In genomic region chr1:205675247-205675646, GRCh38 we compare ENCODE assay signal across 2 cellular contexts.
TF ChIP-seq lines count a peak whose summit lies in the region.

No MANE protein-coding gene starts in this region.

TF ChIP-seq in K562, 482 proteins besides CTCF, POLR2A, EP300 and RAD21:
- TF ChIP-seq ATF7 (IDR thresholded peaks at IDR 0.05): 0 out of 2 replicates have a peak, but pooled peaks have one; percentile 31
- no peak for TF ChIP-seq HMGN3 (IDR thresholded peaks at IDR 0.05; ENCODE audit: borderline replicate concordance, extremely low read depth, insufficient read length, low read depth, low read length)
- TF ChIP-seq PRDM10 (IDR thresholded peaks at IDR 0.05; ENCODE audit: partially characterized antibody): peak; percentile 90
TF ChIP-seq in K562: peak in this region for 2.

TF ChIP-seq in HepG2, 621 proteins besides CTCF, POLR2A, EP300 and RAD21:
- TF ChIP-seq KMT2B (CRISPR knock-in tag; IDR thresholded peaks at IDR 0.05): no peak
- TF ChIP-seq KMT2A (CRISPR knock-in tag; IDR thresholded peaks at IDR 0.05): 0 out of 2 replicates have a peak, but pooled peaks have one; percentile 14
